ENCODE assay signal across 20 cellular contexts in the genomic region with DNA sequence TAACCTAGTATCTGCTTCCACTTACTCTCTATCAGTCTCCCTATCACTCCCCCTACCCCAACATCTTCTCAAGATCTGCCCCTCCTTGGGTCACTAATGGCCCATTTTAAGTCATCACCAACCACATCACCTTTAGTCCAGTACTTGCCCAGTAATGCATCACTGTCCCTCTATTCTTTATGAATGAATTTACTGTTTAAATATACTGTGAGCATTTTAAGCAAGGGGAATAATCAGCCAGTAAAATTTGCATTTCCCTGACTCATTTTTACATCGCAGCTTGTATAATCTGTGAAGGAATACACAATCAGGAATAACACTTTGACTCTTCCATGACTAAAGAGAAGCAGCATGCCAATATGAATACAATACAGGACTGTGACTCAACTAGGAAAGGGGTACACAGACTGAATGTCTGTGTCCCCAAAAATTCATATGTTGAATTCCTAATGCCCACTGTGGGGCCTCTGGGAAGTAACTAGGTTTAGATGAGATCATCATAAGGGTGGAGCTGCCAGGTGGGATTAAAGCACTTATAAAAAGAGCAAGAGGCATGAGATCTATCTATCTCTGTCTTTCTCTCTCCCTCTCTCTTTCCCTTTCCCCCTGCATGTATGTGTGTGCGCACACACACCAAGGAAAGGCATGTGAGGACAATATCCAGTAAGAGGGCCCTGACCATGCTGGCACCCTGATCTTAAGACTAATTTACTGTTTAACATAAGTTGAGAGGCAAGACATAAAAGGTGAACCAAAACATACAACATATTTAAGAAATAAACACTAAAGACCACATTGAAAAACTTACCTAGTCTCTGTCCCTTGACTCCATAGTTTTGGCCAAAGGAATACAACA. TPM values are rescaled to one million over a fixed set of nuclear protein-coding genes. Genes with fewer than 3 reads are reported as not detected.
DNase-seq lines count a peak whose midpoint lies in the region; ATAC-seq and TF ChIP-seq lines count a peak whose summit lies in the region.
"Had no signal": no experiment of that assay in that cellular context is flagged by ENCODE, and none has a peak within 500 bp of the region (broad histone marks: within the 10 kb centered on the region; RNA-seq: fewer than 3 reads in every experiment).

No MANE protein-coding gene starts in this region.

- no peaks in the 10 kb centered on the region for H3K27me3 ChIP-seq in IMR-90 (ENCODE audit: control insufficient read depth, insufficient read depth, low read length)
- no peaks in the 10 kb centered on the region for H3K27me3 ChIP-seq in mucosa of rectum (ENCODE audit: control insufficient read depth in 2 of 2, insufficient read depth in 2 of 2, low read length in 2 of 2)
- no peaks in the 10 kb centered on the region for H3K27me3 ChIP-seq in suprapubic skin

- H2AK5ac ChIP-seq in IMR-90 (ENCODE audit: low read depth, low read length): no peak overlapping the region

- H2BK15ac ChIP-seq in IMR-90 (ENCODE audit: low read depth, low read length): no peak overlapping the region

- H3K27me3 Mint-ChIP-seq in activated naive CD4-positive, alpha-beta T cell treated with anti-CD3 and anti-CD28 coated beads, Interleukin-2, amount 50 U/mL, for 24 hours: no peaks in the 10 kb centered on the region

- H3K79me1 ChIP-seq in IMR-90 (ENCODE audit: low read depth in 1 of 2, low read length in 2 of 2): peaks cover 31 to 36% of the 10 kb centered on the region in 2 experiments

- H3K4me3 Mint-ChIP-seq in activated naive CD4-positive, alpha-beta T cell treated with anti-CD3 and anti-CD28 coated beads, Interleukin-2, amount 50 U/mL, for 24 hours: no peak overlapping the region
- H3K4me3 Mint-ChIP-seq: CD14-positive monocyte had no signal

- H3K36me3 ChIP-seq in IMR-90 (ENCODE audit: control insufficient read depth, insufficient read depth, low read length) (peaks cover 43% of the 10 kb centered on the region), mucosa of rectum (ENCODE audit: control insufficient read depth in 2 of 2, insufficient read depth in 2 of 2, low read length in 2 of 2) (peaks cover 59 to 62% of the 10 kb centered on the region in 2 donors), suprapubic skin (peaks cover 57% of the 10 kb centered on the region)

- no TSS peak for BruUV-seq in IMR-90 (replicated peaks; lab: Mats Ljungman, UMichigan)

- no peaks in the 10 kb centered on the region for H4K20me1 ChIP-seq in IMR-90 (ENCODE audit: insufficient read depth, low read length)

- peak overlapping the region; percentile 66 for H3K27ac Mint-ChIP-seq in activated naive CD4-positive, alpha-beta T cell treated with anti-CD3 and anti-CD28 coated beads, Interleukin-2, amount 50 U/mL, for 24 hours

- H2BK20ac ChIP-seq in IMR-90 (ENCODE audit: low read depth, low read length): no peak overlapping the region

- TF ChIP-seq RAD21 in IMR-90 (IDR thresholded peaks at IDR 0.05; ENCODE audit: low read length): no peak

- peak overlapping the region; percentile 62; the same call in 1 of the 2 replicates for H3K14ac ChIP-seq in IMR-90 (replicated peaks; ENCODE audit: low read depth, low read length)

- dilution Hi-C loops in IMR-90 (cut with HindIII; ENCODE audit: low sequenced_read_pairs, unreplicated experiment): no loop called here

- H3K27ac ChIP-seq in IMR-90 (ENCODE audit: insufficient read depth, low read length) (no peak overlapping the region), mucosa of rectum (ENCODE audit: low read depth in 2 of 2, low read length in 2 of 2) (peak overlapping the region; percentile 65 to 74), suprapubic skin (no peak overlapping the region)

- ATAC-seq in IMR-90 (ENCODE audit: low read depth): peak; percentile 53
- no peak for ATAC-seq in GM18517 (IDR thresholded peaks at IDR 0.05; ENCODE audit: unreplicated experiment)

- H2AFZ ChIP-seq in IMR-90 (replicated peaks; ENCODE audit: low read length, poor library complexity): no peak overlapping the region

- peaks cover 41% of the 10 kb centered on the region for H3K36me3 Mint-ChIP-seq in activated naive CD4-positive, alpha-beta T cell treated with anti-CD3 and anti-CD28 coated beads, Interleukin-2, amount 50 U/mL, for 24 hours

- no peak overlapping the region for H2BK120ac ChIP-seq in IMR-90 (ENCODE audit: low read depth, low read length)

- H3K56ac ChIP-seq in IMR-90 (ENCODE audit: extremely low read depth, insufficient read depth, low read length): no peak overlapping the region

- no peak overlapping the region for H3K9ac ChIP-seq in IMR-90 (ENCODE audit: low read depth, low read length)
- H3K9ac ChIP-seq in mucosa of rectum (ENCODE audit: low read depth in 1 of 2, low read length in 2 of 2): no peak overlapping the region

- H3K9me3 Mint-ChIP-seq in activated naive CD4-positive, alpha-beta T cell treated with anti-CD3 and anti-CD28 coated beads, Interleukin-2, amount 50 U/mL, for 24 hours: no peaks in the 10 kb centered on the region
- H3K9me3 Mint-ChIP-seq: CD14-positive monocyte had no signal

- peaks cover 84% of the 10 kb centered on the region for H3K4me1 Mint-ChIP-seq in activated naive CD4-positive, alpha-beta T cell treated with anti-CD3 and anti-CD28 coated beads, Interleukin-2, amount 50 U/mL, for 24 hours
- H3K4me1 Mint-ChIP-seq: CD14-positive monocyte had no signal

- TF ChIP-seq CTCF in IMR-90 (conservative IDR thresholded peaks at IDR 0.05; ENCODE audit: low read depth, low read length) (no peak), suprapubic skin (IDR thresholded peaks at IDR 0.05) (no peak)

- H3K18ac ChIP-seq in IMR-90 (ENCODE audit: low read depth, low read length): no peak overlapping the region; the same call in 1 of the 2 replicates

- H2BK5ac ChIP-seq in IMR-90 (ENCODE audit: low read depth, low read length, poor library complexity, severe bottlenecking): peak overlapping the region; percentile 62

- no peak for TF ChIP-seq EP300 in suprapubic skin (IDR thresholded peaks at IDR 0.05)

- POLR2A ChIA-PET in IMR-90 (lab: Charles Lee; ENCODE audit: unreplicated experiment): no interaction called here

- no peak for TF ChIP-seq POLR2A in IMR-90 (IDR thresholded peaks at IDR 0.05; ENCODE audit: low read depth, low read length)
- TF ChIP-seq POLR2A in suprapubic skin (IDR thresholded peaks at IDR 0.05): no peak

- peak overlapping the region; percentile 65 for H3K23ac ChIP-seq in IMR-90 (ENCODE audit: low read depth, low read length)

- 0 out of 2 replicates have a peak overlapping the region, but pooled peaks have one; percentile 16 for H3K4ac ChIP-seq in IMR-90 (ENCODE audit: low read depth, low read length)

- no peak overlapping the region for H3K4me2 ChIP-seq in IMR-90 (ENCODE audit: low read depth, low read length)

- no peak overlapping the region for H4K5ac ChIP-seq in IMR-90 (ENCODE audit: low read depth, low read length)

- H3K9me1 ChIP-seq in IMR-90 (ENCODE audit: insufficient read depth, low read length): peaks cover 16% of the 10 kb centered on the region

- no peak overlapping the region for H2AK9ac ChIP-seq in IMR-90 (replicated peaks; ENCODE audit: low read depth, low read length, poor library complexity)

- H3K4me3 ChIP-seq in IMR-90 (ENCODE audit: insufficient read depth, low read depth, low read length) (no peak overlapping the region), mucosa of rectum (ENCODE audit: low read length in 2 of 2) (no peak overlapping the region), suprapubic skin (no peak overlapping the region)

- intact Hi-C loops in IMR-90 (cut with micrococcal nuclease): loop anchor here (5.0 kb wide), 2 partner anchors 36 to 131 kb away; no protein-coding TSS in a partner anchor

- no peaks in the 10 kb centered on the region for H3K9me3 ChIP-seq in IMR-90 (ENCODE audit: control insufficient read depth, insufficient read depth, low read length)
- H3K9me3 ChIP-seq in mucosa of rectum (ENCODE audit: control insufficient read depth in 2 of 2, low read length in 2 of 2): no peaks in the 10 kb centered on the region
- no peaks in the 10 kb centered on the region for H3K9me3 ChIP-seq in suprapubic skin

- CTCF ChIA-PET in IMR-90 (lab: Yijun Ruan, JAX): no interaction called here

- H3K4me1 ChIP-seq in IMR-90 (ENCODE audit: control insufficient read depth, insufficient read depth, low read length) (peaks cover 10% of the 10 kb centered on the region), mucosa of rectum (ENCODE audit: control insufficient read depth in 2 of 2, insufficient read depth in 2 of 2, low read length in 2 of 2) (peaks cover 22 to 34% of the 10 kb centered on the region in 2 donors), suprapubic skin (no peaks in the 10 kb centered on the region)

- no CpG with 5 or more reads among the region's 2 CpGs for WGBS in IMR-90 (ENCODE audit: extremely low coverage in 2 of 2, insufficient read length in 1 of 2), 2 experiments
- WGBS in suprapubic skin: 89% methylated on average over 2 of the region's 2 CpGs

- in situ Hi-C loops in IMR-90 (cut with MboI; ENCODE audit: low sequenced_read_pairs): no loop called here

- DNase-seq in activated naive CD4-positive, alpha-beta T cell (lab: John Stamatoyannopoulos, UW): no peak
- DNase-seq in IMR-90 (peak; percentile 24), cerebellar cortex (ENCODE audit: low spot score) (no peak), suprapubic skin (ENCODE audit: low spot score in 2 of 2) (no peak)
- DNase-seq: AML-193; COR-L47; DMS153; GOT3; NCI-H1048; NCI-H1436 treated with DMSO at 0.1 percent for 48 hours; NCI-H2171 treated with DMSO at 0.1 percent for 48 hours; NCI-H446 treated with DMSO at 0.1 percent for 48 hours; NK-92 treated with Interleukin-12 subunit alpha and Interleukin-12 subunit beta, amount 100 ng/mL, for 24 hours had no signal

- H4K8ac ChIP-seq in IMR-90 (ENCODE audit: low read depth in 2 of 2, low read length in 2 of 2): no peak overlapping the region

- H4K91ac ChIP-seq in IMR-90 (ENCODE audit: insufficient read depth, low read depth, low read length): no peak overlapping the region

TF ChIP-seq in IMR-90, 13 proteins besides CTCF, POLR2A, EP300 and RAD21 (continues in another document):
- TF ChIP-seq RCOR1 (IDR thresholded peaks at IDR 0.05; ENCODE audit: insufficient replicate concordance, low read length) (no peak), CEBPB (IDR thresholded peaks at IDR 0.05; ENCODE audit: low read depth, low read length) (no peak), MAFK (IDR thresholded peaks at IDR 0.05; ENCODE audit: low read depth, low read length) (no peak), RFX5 (IDR thresholded peaks at IDR 0.05; ENCODE audit: low read depth, low read length) (no peak), MAZ (IDR thresholded peaks at IDR 0.05; ENCODE audit: borderline replicate concordance, low read depth, low read length) (no peak), NFE2L2 (IDR thresholded peaks at IDR 0.05; ENCODE audit: low read depth, low read length) (no peak)

RNA-seq across cellular contexts. Expression of a gene that starts 12.2 kb away (rescaled TPM):
- total RNA-seq in IMR-90 (2012; rRNA removed) (30.3 and 30.6 TPM in 2 replicates), suprapubic skin (10 to 100 TPM; 13.6 to 19.4 (median 16.1) TPM)
- polyA plus RNA-seq in IMR-90 (2012; rRNA removed): 23.0 and 27.0 TPM in 2 replicates
- polyA plus RNA-seq in IMR-90 (2012; cell fraction: cytosol; rRNA removed): 7.5 and 10.5 TPM in 2 replicates
- 5.1 and 22.2 TPM in 2 replicates for polyA plus RNA-seq in IMR-90 (2012; cell fraction: nucleus; rRNA removed; ENCODE audit: low replicate concordance)

RNA-seq across cellular contexts. Expression of a gene that starts 55.1 kb away (rescaled TPM):
- total RNA-seq in IMR-90 (2012; rRNA removed) (0.28 and 0.36 TPM in 2 replicates), suprapubic skin (1 to 10 TPM in 2 of 4 donors, not detected in 2; 2.1 to 2.2 TPM)
- polyA plus RNA-seq in IMR-90 (2012; rRNA removed): 0.40 and 0.55 TPM in 2 replicates
- polyA plus RNA-seq in IMR-90 (2012; cell fraction: cytosol; rRNA removed): 0.18 and 0.19 TPM in 2 replicates
- polyA plus RNA-seq in IMR-90 (2012; cell fraction: nucleus; rRNA removed; ENCODE audit: low replicate concordance): 0.02 and 0.05 TPM in 2 replicates
- total RNA-seq: MCF 10A, OCI-LY7, RPMI7951 had no signal
- polyA plus RNA-seq: CD14-positive monocyte had no signal

Comparison
In these comparisons a context has a peak if more than half of its experiments do, and no peak if none do; other contexts are left out.
1. H3K27ac ChIP-seq: peak in mucosa of rectum (2 of 2); none in IMR-90 (single experiment) and suprapubic skin (single experiment).